Comparison of ENCODE assay signal across 1 cellular context in the genomic region with DNA sequence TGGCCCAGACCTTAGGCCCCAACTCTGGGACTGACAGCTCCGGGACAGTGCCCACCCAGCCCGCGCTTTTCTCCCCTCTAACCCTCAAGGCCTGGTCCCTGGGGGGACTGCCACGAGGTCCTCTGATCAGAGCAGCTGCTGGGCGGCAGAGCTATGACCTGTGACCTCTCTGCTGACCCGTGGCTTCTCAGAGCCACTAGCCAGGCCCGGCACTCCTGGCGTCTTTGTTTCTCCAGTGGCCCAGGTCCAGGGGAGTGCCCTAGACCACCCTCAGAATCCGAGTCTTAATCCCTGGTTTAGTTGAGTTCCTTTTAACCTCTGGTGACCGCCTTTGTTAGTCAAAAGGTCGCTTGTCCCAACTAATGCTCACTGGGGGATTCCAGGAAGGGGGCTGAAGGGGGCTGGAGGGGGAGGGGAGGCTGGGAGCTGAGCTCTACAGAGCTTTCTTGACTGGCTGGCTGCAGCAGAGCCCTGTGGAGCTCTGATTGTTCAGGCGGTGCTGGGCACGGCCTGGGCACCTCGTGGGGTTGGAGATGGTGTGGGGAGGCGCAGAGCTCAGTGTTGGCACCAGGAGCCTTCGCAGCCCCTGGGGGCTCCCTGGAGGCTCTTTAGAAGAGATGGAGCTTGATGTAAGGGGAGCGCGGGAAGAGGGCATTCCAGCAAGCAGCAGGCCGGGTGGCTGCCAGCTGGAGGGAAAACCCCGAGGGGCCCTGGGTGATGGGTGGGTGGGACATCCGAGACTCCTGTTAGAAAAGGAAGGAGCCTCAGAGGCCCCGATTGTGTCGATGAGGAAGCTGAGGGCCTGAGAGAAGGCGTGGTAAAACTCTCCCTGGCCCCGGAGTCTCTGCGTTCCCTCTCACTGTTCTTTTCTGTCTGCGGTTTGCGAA.
TF ChIP-seq lines count a peak whose summit lies in the region.

No MANE protein-coding gene starts in this region.

TF ChIP-seq in HCT116, 20 proteins besides CTCF, POLR2A, EP300 and RAD21 (continued from another document):
- TF ChIP-seq, protein P1, sequence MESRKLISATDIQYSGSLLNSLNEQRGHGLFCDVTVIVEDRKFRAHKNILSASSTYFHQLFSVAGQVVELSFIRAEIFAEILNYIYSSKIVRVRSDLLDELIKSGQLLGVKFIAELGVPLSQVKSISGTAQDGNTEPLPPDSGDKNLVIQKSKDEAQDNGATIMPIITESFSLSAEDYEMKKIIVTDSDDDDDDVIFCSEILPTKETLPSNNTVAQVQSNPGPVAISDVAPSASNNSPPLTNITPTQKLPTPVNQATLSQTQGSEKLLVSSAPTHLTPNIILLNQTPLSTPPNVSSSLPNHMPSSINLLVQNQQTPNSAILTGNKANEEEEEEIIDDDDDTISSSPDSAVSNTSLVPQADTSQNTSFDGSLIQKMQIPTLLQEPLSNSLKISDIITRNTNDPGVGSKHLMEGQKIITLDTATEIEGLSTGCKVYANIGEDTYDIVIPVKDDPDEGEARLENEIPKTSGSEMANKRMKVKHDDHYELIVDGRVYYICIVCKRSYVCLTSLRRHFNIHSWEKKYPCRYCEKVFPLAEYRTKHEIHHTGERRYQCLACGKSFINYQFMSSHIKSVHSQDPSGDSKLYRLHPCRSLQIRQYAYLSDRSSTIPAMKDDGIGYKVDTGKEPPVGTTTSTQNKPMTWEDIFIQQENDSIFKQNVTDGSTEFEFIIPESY (IDR thresholded peaks at IDR 0.05; ENCODE audit: extremely low read depth, insufficient replicate concordance, low read length), result no peak
- TF ChIP-seq YY1 (IDR thresholded peaks at IDR 0.05; ENCODE audit: extremely low read depth, insufficient replicate concordance, low read depth, low read length) (no peak), SRF (IDR thresholded peaks at IDR 0.05; ENCODE audit: low read depth) (no peak), JUND (IDR thresholded peaks at IDR 0.05) (no peak)
- TF ChIP-seq, protein P2, sequence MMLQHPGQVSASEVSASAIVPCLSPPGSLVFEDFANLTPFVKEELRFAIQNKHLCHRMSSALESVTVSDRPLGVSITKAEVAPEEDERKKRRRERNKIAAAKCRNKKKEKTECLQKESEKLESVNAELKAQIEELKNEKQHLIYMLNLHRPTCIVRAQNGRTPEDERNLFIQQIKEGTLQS (IDR thresholded peaks at IDR 0.05), result no peak
